ENCODE assay signal across 8 cellular contexts in the genomic region with DNA sequence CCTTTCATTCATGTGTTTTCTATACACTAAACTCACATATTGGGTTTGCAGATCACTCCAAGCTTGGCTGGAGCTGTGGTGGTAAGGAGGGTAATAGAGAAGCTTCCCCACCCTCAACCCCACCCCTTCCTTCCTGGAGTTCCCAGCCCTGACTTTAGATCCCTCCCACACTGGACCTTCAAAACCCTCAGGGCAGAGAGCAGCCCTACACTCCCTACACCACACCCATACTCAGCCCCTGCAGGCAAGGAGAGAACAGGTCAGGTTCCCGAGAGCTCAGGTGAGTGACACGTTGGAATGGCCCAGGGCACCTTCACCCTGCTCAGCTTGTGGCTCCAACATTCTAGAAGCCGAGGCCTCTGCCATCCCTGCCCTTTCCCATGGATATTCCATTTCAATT. TPM values are rescaled to one million over a fixed set of nuclear protein-coding genes. Genes with fewer than 3 reads are reported as not detected.
A peak's percentile ranks its signal among the peaks of the same experiment; 100 is the strongest.
DNase-seq lines count a peak whose midpoint lies in the region; ATAC-seq, FAIRE-seq and TF ChIP-seq lines count a peak whose summit lies in the region.
"Not testable (repeated sequence)": the region's sequence is repeated elsewhere in the genome, so short reads cannot be mapped to it uniquely, and the experiment has no call there.

A gene (plus strand): TSS at position 208 of the 400 bp plus-strand sequence. CDS start 1,473 bp downstream, outside the sequence.

- not testable (repeated sequence) for H3K9ac ChIP-seq in PC-3 (ENCODE audit: low read length); K562 (ENCODE audit: insufficient read depth in 1 of 2, low read depth in 2 of 2, low read length in 2 of 2)

- POLR2A ChIA-PET in PC-3 (lab: Charles Lee; ENCODE audit: unreplicated experiment); K562 (lab: Yijun Ruan, JAX): not testable (repeated sequence)

- not testable (repeated sequence) for DNase-seq in A172 (ENCODE audit: low spot score); PC-3; K562 (ENCODE audit: extremely low read depth in 1 of 4, low spot score in 3 of 4); right cardiac atrium; right lobe of liver; omental fat pad (ENCODE audit: low spot score); upper lobe of right lung

- ATAC-seq in PC-3 (peak; percentile 48), K562 (peak; percentile 65), gastroesophageal sphincter (peak; percentile 24), right cardiac atrium (peak; percentile 50 to 75), right lobe of liver (peak; percentile 8 to 35 (median 16)), omental fat pad (ENCODE audit: low FRiP score) (peak; percentile 29), upper lobe of right lung (peak; percentile 56)

- not testable (repeated sequence) for TF ChIP-seq RAD21 in K562 (CRISPR knock-in tag; conservative IDR thresholded peaks at IDR 0.05 in 1 of 2, IDR thresholded peaks at IDR 0.05 in 1 of 2)

- TF ChIP-seq POLR2A in K562 (conservative IDR thresholded peaks at IDR 0.05); gastroesophageal sphincter (IDR thresholded peaks at IDR 0.05); right lobe of liver (IDR thresholded peaks at IDR 0.05): not testable (repeated sequence)

- not testable (repeated sequence) for H3K36me3 ChIP-seq in PC-3 (ENCODE audit: low read depth, low read length); K562 (ENCODE audit: control insufficient read depth, insufficient read depth, low read length); gastroesophageal sphincter; right lobe of liver; upper lobe of right lung

- H3K79me2 ChIP-seq in PC-3 (ENCODE audit: low read length); K562 (ENCODE audit: control insufficient read depth, insufficient read depth, low read length): not testable (repeated sequence)

- not testable (repeated sequence) for H3K27ac ChIP-seq in PC-3 (ENCODE audit: low read length); K562 (ENCODE audit: extremely low read depth, low read depth, low read length); gastroesophageal sphincter; right cardiac atrium (ENCODE audit: low read length); right lobe of liver; upper lobe of right lung

- H3K9me2 ChIP-seq in PC-3 (replicated peaks; ENCODE audit: low read length) = not testable (repeated sequence)

- H3K4me1 ChIP-seq in PC-3 (ENCODE audit: insufficient read depth, low read length); K562 (replicated peaks in 1 of 2; ENCODE audit: control insufficient read depth in 2 of 2, insufficient read depth in 2 of 2, low read length in 2 of 2); gastroesophageal sphincter; right cardiac atrium (ENCODE audit: control insufficient read depth, insufficient read depth, low read length); right lobe of liver; upper lobe of right lung: not testable (repeated sequence)

- not testable (repeated sequence) for H3K27me3 ChIP-seq in PC-3 (ENCODE audit: low read length); K562 (ENCODE audit: control insufficient read depth in 2 of 2, insufficient read depth in 2 of 2, low read length in 2 of 2); gastroesophageal sphincter; right cardiac atrium (ENCODE audit: control insufficient read depth, insufficient read depth); right lobe of liver; upper lobe of right lung

- not testable (repeated sequence) for H3K4me3 ChIP-seq in PC-3 (ENCODE audit: low read length); K562; gastroesophageal sphincter; right cardiac atrium (ENCODE audit: low read length); right lobe of liver; upper lobe of right lung

- not testable (repeated sequence) for H3F3A ChIP-seq in PC-3 (ENCODE audit: low read length, unreplicated experiment)

- in situ Hi-C loops in K562 (cut with MboI) = loop anchor here (25.0 kb wide), 3 partner anchors 678 to 1178 kb away; a partner anchor contains a TSS

- TF ChIP-seq CTCF in PC-3 (conservative IDR thresholded peaks at IDR 0.05; ENCODE audit: low read depth, low read length); K562 (IDR thresholded peaks at IDR 0.05 in 2 of 3, conservative IDR thresholded peaks at IDR 0.05 in 1 of 3; ENCODE audit: insufficient read depth in 2 of 3, low read depth in 1 of 3, low read length in 3 of 3); gastroesophageal sphincter (IDR thresholded peaks at IDR 0.05); right lobe of liver (IDR thresholded peaks at IDR 0.05); omental fat pad (IDR thresholded peaks at IDR 0.05); upper lobe of right lung (IDR thresholded peaks at IDR 0.05): not testable (repeated sequence)

- BruUV-seq in PC-3 (replicated peaks; lab: Mats Ljungman, UMichigan); K562 (replicated peaks; lab: Mats Ljungman, UMichigan): not testable (repeated sequence)

- H4K20me1 ChIP-seq in PC-3 (ENCODE audit: low read length); K562 (replicated peaks; ENCODE audit: control insufficient read depth, insufficient read depth, low read length): not testable (repeated sequence)

- not testable (repeated sequence) for H2AFZ ChIP-seq in PC-3 (ENCODE audit: low read length); K562 (ENCODE audit: low read depth, low read length)

- intact Hi-C loops in PC-3 (cut with micrococcal nuclease); K562 (cut with micrococcal nuclease); right cardiac atrium (cut with DNase I); right lobe of liver (cut with DNase I); upper lobe of right lung (cut with DNase I): not testable (repeated sequence)

- WGBS in K562 (ENCODE audit: insufficient coverage, low coverage, missing lambda C conversion rate) = no CpG with 5 or more reads among the region's 3 CpGs
- WGBS in gastroesophageal sphincter (ENCODE audit: low coverage in 1 of 2), 2 donors = no CpG with 5 or more reads among the region's 3 CpGs
- WGBS in right cardiac atrium = no CpG with 5 or more reads among the region's 3 CpGs
- no CpG with 5 or more reads among the region's 3 CpGs for WGBS in right lobe of liver (ENCODE audit: insufficient coverage, low coverage, low lambda C conversion rate, missing lambda C conversion rate)

- H3K9me3 ChIP-seq in PC-3 (ENCODE audit: low read length); K562 (replicated peaks; ENCODE audit: control insufficient read depth, insufficient read depth, low read depth, low read length); gastroesophageal sphincter; right cardiac atrium (ENCODE audit: control insufficient read depth, low read length); right lobe of liver; upper lobe of right lung: not testable (repeated sequence)

- not testable (repeated sequence) for H3K4me2 ChIP-seq in PC-3 (ENCODE audit: low read length); K562 (ENCODE audit: insufficient read depth, low read length)

- not testable (repeated sequence) for TF ChIP-seq EP300 in K562 (IDR thresholded peaks at IDR 0.05; ENCODE audit: low read length); gastroesophageal sphincter (IDR thresholded peaks at IDR 0.05)

- H3K9me1 ChIP-seq in K562 (ENCODE audit: control insufficient read depth, insufficient read depth, low read length) = not testable (repeated sequence)

- not testable (repeated sequence) for FAIRE-seq in K562 (lab: Jason Lieb, UNC)

- CTCF ChIA-PET in PC-3 (lab: Charles Lee); K562 (lab: Yijun Ruan, JAX; ENCODE audit: low intra/inter-chr PET ratio): not testable (repeated sequence)

RNA-seq across cellular contexts. Expression of the gene that starts here (rescaled TPM):
- total RNA-seq in A172 (2014; rRNA removed; shearing (Covaris generic)) = 14.2 and 19.6 TPM in 2 replicates
- total RNA-seq in PC-3 (2014; rRNA removed) = 0.40 and 8.3 TPM in 2 replicates
- 4.9 and 10.3 TPM in 2 replicates for total RNA-seq in K562 (2011; cell fraction: chromatin; rRNA removed; ENCODE audit: low replicate concordance)
- 2.9 and 4.0 TPM in 2 replicates for total RNA-seq in K562 (2011; cell fraction: nucleolus; rRNA removed)
- 1.2 and 2.1 TPM in 2 replicates for total RNA-seq in K562 (2011; cell fraction: nucleoplasm; rRNA removed)
- 3.5 and 9.5 TPM in 2 replicates for total RNA-seq in K562 (2014; rRNA removed)
- 4.7 and 11.6 TPM in 2 replicates for total RNA-seq in K562 (2014; rRNA removed; fragmentation: Illumina TruSeq; extraction: Trizol)
- 7.7 and 8.8 TPM in 2 replicates for total RNA-seq in K562 (2015; rRNA removed; fragmentation: Illumina TruSeq; extraction: Trizol)
- total RNA-seq in K562 (2021) = 0.58 and 6.8 TPM in 2 replicates
- 1.9 and 2.3 TPM in 2 replicates for polyA plus RNA-seq in K562 (2011; rRNA removed)
- polyA plus RNA-seq in K562 (2011; cell fraction: cytosol; rRNA removed) = 1.2 TPM in 1 of 2 replicates, not detected in the other
- polyA plus RNA-seq in K562 (2011; cell fraction: nucleus; rRNA removed) = 5.5 and 6.0 TPM in 2 replicates
- 14.7 and 17.3 TPM in 2 replicates for polyA plus RNA-seq in K562 (2012)
- 13.1 and 18.8 TPM in 2 replicates for polyA plus RNA-seq in K562 (2014; fragmentation: Illumina TruSeq; extraction: Trizol)
- 10 to 100 TPM; 18.6 to 22.6 TPM for polyA plus RNA-seq in K562 (2014; fragmentation: Nextera tagmentation; extraction: Ambion mirVana)
- polyA plus RNA-seq in K562 (2014; rRNA removed) = 3.1 and 3.3 TPM in 2 replicates
- polyA minus RNA-seq in K562 (2011; rRNA and poly(A)+ RNA removed) = 0.28 TPM in 1 of 2 replicates, not detected in the other
- polyA minus RNA-seq in K562 (2011; cell fraction: cytosol; rRNA and poly(A)+ RNA removed) = 1.3 TPM in 1 of 2 replicates, not detected in the other
- 1.00 and 2.0 TPM in 2 replicates for polyA minus RNA-seq in K562 (2011; cell fraction: nucleus; rRNA and poly(A)+ RNA removed)
- 10 to 100 TPM; 10.3 to 22.2 (median 14.8) TPM for total RNA-seq in gastroesophageal sphincter
- total RNA-seq in right cardiac atrium = 1 to 10 TPM; 3.3 to 5.6 (median 3.7) TPM
- polyA plus RNA-seq in right cardiac atrium = 17.0 TPM
- total RNA-seq in right lobe of liver = 1 to 10 TPM in 4 of 6 experiments, under 1 TPM in 2; 0.33 to 9.9 (median 3.9) TPM
- total RNA-seq in omental fat pad = 10 to 100 TPM; 10.4 to 43.5 (median 27.6) TPM
- total RNA-seq in upper lobe of right lung = 20.0 TPM
